Comparison of ENCODE assay signal across 8 cellular contexts in genomic region chr2:10721344-10722251, GRCh38. TPM values are rescaled to one million over a fixed set of nuclear protein-coding genes. Genes with fewer than 3 reads are reported as not detected.
DNase-seq lines count a peak whose midpoint lies in the region; ATAC-seq and TF ChIP-seq lines count a peak whose summit lies in the region.

TSS of gene ATP6V1C2 (plus strand) at chr2:10721630. CDS start at chr2:10722850, 1,220 bp downstream.

- peaks cover 91% of the 10 kb centered on the region for H3K27me3 Mint-ChIP-seq in endodermal cell (ENCODE audit: insufficient read depth)
- H3K27me3 Mint-ChIP-seq in neural crest cell (ENCODE audit: low read depth) = peaks cover 93% of the 10 kb centered on the region

- H3K4me3 ChIP-seq in endodermal cell (ENCODE audit: low read length) = peak within 1 kb of the TSS; percentile 73

- H3K9me3 ChIP-seq in endodermal cell (ENCODE audit: control insufficient read depth, low read length) = no peaks in the 10 kb centered on the region

- 1 to 9% methylated on average over 16 to 109 of the region's 109 CpGs for WGBS in endodermal cell (ENCODE audit: insufficient coverage in 1 of 2, insufficient read length in 1 of 2), 2 experiments

- H3K9ac ChIP-seq in endodermal cell (ENCODE audit: extremely low read depth, low read length, poor library complexity, severe bottlenecking) = no peak within 1 kb of the TSS

- peak; percentile 63 for DNase-seq in activated effector memory CD4-positive, alpha-beta T cell treated with anti-CD3 and anti-CD28 coated beads, Interleukin-2, amount 50 U/mL, for 16 hours
- no peak for DNase-seq in activated effector memory CD4-positive, alpha-beta T cell treated with Interleukin-2 at 50 U/mL for 16 hours
- DNase-seq in HEK293T (ENCODE audit: extremely low spot score) (peak; percentile 69), NCI-H69 (lab: John Stamatoyannopoulos, UW) (peak; percentile 40), endodermal cell (peak; percentile 86), neural crest cell (ENCODE audit: low read depth, low spot score) (peak; percentile 51), GDM1 (lab: John Stamatoyannopoulos, UW) (no peak)

- CTCF ChIA-PET in HEK293T (lab: Yijun Ruan, JAX) = no interaction called here

- TF ChIP-seq CTCF in endodermal cell (conservative IDR thresholded peaks at IDR 0.05) = peak; percentile 35
- no peak for TF ChIP-seq CTCF in neural crest cell (conservative IDR thresholded peaks at IDR 0.05)

- H3K4me3 Mint-ChIP-seq in endodermal cell (peak within 1 kb of the TSS; percentile 59), neural crest cell (peak within 1 kb of the TSS; percentile 75)

- POLR2A ChIA-PET in HEK293T (lab: Yijun Ruan, JAX) = interaction anchor here (0.5 kb wide), 1 partner anchor 79 kb away, joined by 3 read pairs; no protein-coding TSS in a partner anchor

- no peaks in the 10 kb centered on the region for H3K9me3 Mint-ChIP-seq in endodermal cell
- H3K9me3 Mint-ChIP-seq in neural crest cell = no peaks in the 10 kb centered on the region

- H3K36me3 Mint-ChIP-seq in endodermal cell (ENCODE audit: low read depth) (no peaks in the 10 kb centered on the region), neural crest cell (ENCODE audit: low read depth) (no peaks in the 10 kb centered on the region)

- H3K27ac ChIP-seq in endodermal cell (ENCODE audit: low read depth, low read length) = no peak within 1 kb of the TSS

- H3K4me1 Mint-ChIP-seq in endodermal cell = peaks cover 10% of the 10 kb centered on the region
- H3K4me1 Mint-ChIP-seq in neural crest cell = no peaks in the 10 kb centered on the region

- no peaks in the 10 kb centered on the region for H3K36me3 ChIP-seq in endodermal cell (ENCODE audit: control insufficient read depth, insufficient read depth, low read length)

- ATAC-seq in GM18909 (IDR thresholded peaks at IDR 0.05; ENCODE audit: poor library complexity, unreplicated experiment) = no peak

- no peak within 1 kb of the TSS for H3K27ac Mint-ChIP-seq in endodermal cell
- no peak within 1 kb of the TSS for H3K27ac Mint-ChIP-seq in neural crest cell (ENCODE audit: unreplicated experiment)

- no peaks in the 10 kb centered on the region for H3K4me1 ChIP-seq in endodermal cell (ENCODE audit: control insufficient read depth, insufficient read depth, low read length)

- H3K27me3 ChIP-seq in endodermal cell (ENCODE audit: control insufficient read depth, insufficient read depth, low read length, poor library complexity, severe bottlenecking) = peaks cover 100% of the 10 kb centered on the region

TF ChIP-seq in HEK293T, 16 proteins besides CTCF, POLR2A, EP300 and RAD21:
- no peak for TF ChIP-seq ARNT (IDR thresholded peaks at IDR 0.05)
- no peak for TF ChIP-seq TARDBP (IDR thresholded peaks at IDR 0.05)
- TF ChIP-seq SP1 (IDR thresholded peaks at IDR 0.05) = no peak
- no peak for TF ChIP-seq FOXA1 (IDR thresholded peaks at IDR 0.05)
- no peak for TF ChIP-seq CTBP1 (IDR thresholded peaks at IDR 0.05; ENCODE audit: borderline replicate concordance)
- TF ChIP-seq ZNF384 (IDR thresholded peaks at IDR 0.05) = no peak
- no peak for TF ChIP-seq FOXK2 (IDR thresholded peaks at IDR 0.05)
- TF ChIP-seq SUZ12 (IDR thresholded peaks at IDR 0.05) = no peak
- TF ChIP-seq L3MBTL2 (conservative IDR thresholded peaks at IDR 0.05) = no peak
- TF ChIP-seq FOXM1 (IDR thresholded peaks at IDR 0.05; ENCODE audit: borderline replicate concordance) = no peak
- TF ChIP-seq LEF1 (IDR thresholded peaks at IDR 0.05; ENCODE audit: borderline replicate concordance) = no peak
- TF ChIP-seq BHLHE40 (IDR thresholded peaks at IDR 0.05; ENCODE audit: borderline replicate concordance) = no peak
- TF ChIP-seq HDGF (IDR thresholded peaks at IDR 0.05; ENCODE audit: borderline replicate concordance) = no peak
- TF ChIP-seq PKNOX1 (IDR thresholded peaks at IDR 0.05) = no peak
- TF ChIP-seq NFRKB (IDR thresholded peaks at IDR 0.05) = no peak
- no peak for TF ChIP-seq ELF4 (IDR thresholded peaks at IDR 0.05)

RNA-seq across cellular contexts. Expression of gene ATP6V1C2, which starts in this region (rescaled TPM):
- total RNA-seq in endodermal cell (under 1 TPM; 0.26 to 0.73 TPM), neural crest cell (0.14 TPM in 1 of 2 replicates, not detected in the other)
- 0.07 TPM for polyA plus RNA-seq in endodermal cell (2013, experiment 1 of 2)
- polyA plus RNA-seq in endodermal cell (2013, experiment 2 of 2) = 0.29 TPM

Comparison
In these comparisons a context has a peak if more than half of its experiments do, and no peak if none do; other contexts are left out.
1. DNase-seq: peak in activated effector memory CD4-positive, alpha-beta T cell treated with anti-CD3 and anti-CD28 coated beads, Interleukin-2, amount 50 U/mL, for 16 hours (single experiment), HEK293T (single experiment) and NCI-H69 (single experiment); none in activated effector memory CD4-positive, alpha-beta T cell treated with Interleukin-2 at 50 U/mL for 16 hours (single experiment) and GDM1 (single experiment).
2. Peak in DNase-seq and H3K4me3 ChIP-seq in endodermal cell; RNA of the gene not detected or under 1 TPM.
3. Peak in DNase-seq in neural crest cell; RNA of the gene not detected or under 1 TPM.